Comparison of ENCODE assay signal across 1 cellular context in the genomic region with DNA sequence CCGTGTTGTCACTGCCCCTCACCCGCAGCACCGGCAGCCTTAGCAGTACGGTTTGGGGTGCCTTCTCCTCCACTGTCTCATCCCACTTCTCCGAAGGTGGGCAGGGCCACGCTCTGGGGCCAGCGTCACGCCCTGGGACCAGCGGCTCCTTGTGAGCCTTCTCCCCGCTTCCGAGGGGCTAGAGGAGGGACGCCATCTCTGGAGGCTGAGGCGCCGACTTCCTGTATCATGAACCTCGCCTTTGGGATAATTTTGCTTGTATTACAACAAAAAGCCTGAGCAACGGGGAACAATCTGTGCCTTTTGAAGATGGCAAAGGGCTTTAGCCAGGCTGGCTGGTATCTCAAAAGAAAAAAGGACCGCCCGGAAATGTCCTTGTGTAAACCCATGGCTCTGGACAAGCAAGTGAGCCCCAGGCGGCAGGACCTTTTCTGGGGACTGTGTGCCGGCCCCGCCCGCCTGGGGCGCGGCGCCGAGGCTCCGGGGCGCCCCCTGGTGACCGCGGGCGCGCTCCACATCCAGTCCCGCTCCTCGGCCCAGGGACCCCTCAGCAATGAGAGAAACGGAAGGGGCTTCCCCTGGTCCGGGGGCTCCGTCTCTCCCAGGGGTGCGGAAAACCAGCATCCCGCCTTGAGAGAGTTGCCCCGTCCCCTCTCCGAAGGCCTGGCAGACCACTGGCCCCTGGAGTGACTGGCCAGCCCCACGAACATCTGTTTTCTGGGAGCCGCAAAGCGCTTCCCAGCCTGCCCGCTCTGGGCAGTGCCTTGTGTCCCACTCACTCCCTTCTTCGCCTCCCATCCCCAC.
A peak's percentile ranks its signal among the peaks of the same experiment; 100 is the strongest.
TF ChIP-seq lines count a peak whose summit lies in the region.

No MANE protein-coding gene starts in this region.

TF ChIP-seq in K562, 482 proteins besides CTCF, POLR2A, EP300 and RAD21 (continues in another document):
- no peak for TF ChIP-seq POU5F1 (IDR thresholded peaks at IDR 0.05; ENCODE audit: borderline replicate concordance, low read depth, low read length, partially characterized antibody)
- TF ChIP-seq, protein P1, sequence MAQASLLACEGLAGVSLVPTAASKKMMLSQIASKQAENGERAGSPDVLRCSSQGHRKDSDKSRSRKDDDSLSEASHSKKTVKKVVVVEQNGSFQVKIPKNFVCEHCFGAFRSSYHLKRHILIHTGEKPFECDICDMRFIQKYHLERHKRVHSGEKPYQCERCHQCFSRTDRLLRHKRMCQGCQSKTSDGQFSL (CRISPR knock-in tag; IDR thresholded peaks at IDR 0.05): peak; percentile 20; the same call in 1 of the 2 replicates
- TF ChIP-seq, protein P1 (tag; IDR thresholded peaks at IDR 0.05): no peak
- TF ChIP-seq, protein P2, sequence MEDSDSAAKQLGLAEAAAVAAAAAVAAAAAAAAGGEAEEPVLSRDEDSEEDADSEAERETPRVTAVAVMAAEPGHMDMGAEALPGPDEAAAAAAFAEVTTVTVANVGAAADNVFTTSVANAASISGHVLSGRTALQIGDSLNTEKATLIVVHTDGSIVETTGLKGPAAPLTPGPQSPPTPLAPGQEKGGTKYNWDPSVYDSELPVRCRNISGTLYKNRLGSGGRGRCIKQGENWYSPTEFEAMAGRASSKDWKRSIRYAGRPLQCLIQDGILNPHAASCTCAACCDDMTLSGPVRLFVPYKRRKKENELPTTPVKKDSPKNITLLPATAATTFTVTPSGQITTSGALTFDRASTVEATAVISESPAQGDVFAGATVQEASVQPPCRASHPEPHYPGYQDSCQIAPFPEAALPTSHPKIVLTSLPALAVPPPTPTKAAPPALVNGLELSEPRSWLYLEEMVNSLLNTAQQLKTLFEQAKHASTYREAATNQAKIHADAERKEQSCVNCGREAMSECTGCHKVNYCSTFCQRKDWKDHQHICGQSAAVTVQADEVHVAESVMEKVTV (CRISPR knock-in tag; IDR thresholded peaks at IDR 0.05): peak; percentile 87
- TF ChIP-seq HMGXB4 (CRISPR knock-in tag; IDR thresholded peaks at IDR 0.05): no peak
- peak; percentile 86 for TF ChIP-seq POLR2G (IDR thresholded peaks at IDR 0.05; ENCODE audit: low read depth, low read length)
- TF ChIP-seq FOXP1 (CRISPR knock-in tag; IDR thresholded peaks at IDR 0.05): no peak
- peak; percentile 27; the same call in 1 of the 2 replicates for TF ChIP-seq ETV5 (CRISPR knock-in tag; IDR thresholded peaks at IDR 0.05; ENCODE audit: low read depth)
- TF ChIP-seq GABPB1 (CRISPR knock-in tag; IDR thresholded peaks at IDR 0.05): no peak
- no peak for TF ChIP-seq TCF7 (IDR thresholded peaks at IDR 0.05; ENCODE audit: borderline replicate concordance)
- TF ChIP-seq SMC3 (conservative IDR thresholded peaks at IDR 0.05; ENCODE audit: insufficient read depth, low read depth, low read length): peak; percentile 82
- no peak for TF ChIP-seq JUNB (CRISPR knock-in tag; conservative IDR thresholded peaks at IDR 0.05)
- no peak for TF ChIP-seq NR4A1 (CRISPR knock-in tag; IDR thresholded peaks at IDR 0.05)
- peak; percentile 71; the same call in 1 of the 2 replicates for TF ChIP-seq NR4A1 (tag; IDR thresholded peaks at IDR 0.05)
- no peak for TF ChIP-seq RAD51 (IDR thresholded peaks at IDR 0.05; ENCODE audit: borderline replicate concordance, low read depth)
- peak; percentile 86 for TF ChIP-seq XRCC5 (IDR thresholded peaks at IDR 0.05; ENCODE audit: low read depth, low read length)
- TF ChIP-seq MAZ (CRISPR knock-in tag; conservative IDR thresholded peaks at IDR 0.05 in 1 of 2, IDR thresholded peaks at IDR 0.05 in 1 of 2): peak; percentile 90 to 97
- no peak for TF ChIP-seq ATF1 (CRISPR knock-in tag; IDR thresholded peaks at IDR 0.05)
- TF ChIP-seq ATF1 (tag; IDR thresholded peaks at IDR 0.05): peak; percentile 33; the same call in 1 of the 2 replicates
- peak; percentile 23; the same call in 1 of the 2 replicates for TF ChIP-seq CTBP1 (IDR thresholded peaks at IDR 0.05; ENCODE audit: borderline replicate concordance)
- no peak for TF ChIP-seq HLTF (IDR thresholded peaks at IDR 0.05)
- TF ChIP-seq, protein P3, sequence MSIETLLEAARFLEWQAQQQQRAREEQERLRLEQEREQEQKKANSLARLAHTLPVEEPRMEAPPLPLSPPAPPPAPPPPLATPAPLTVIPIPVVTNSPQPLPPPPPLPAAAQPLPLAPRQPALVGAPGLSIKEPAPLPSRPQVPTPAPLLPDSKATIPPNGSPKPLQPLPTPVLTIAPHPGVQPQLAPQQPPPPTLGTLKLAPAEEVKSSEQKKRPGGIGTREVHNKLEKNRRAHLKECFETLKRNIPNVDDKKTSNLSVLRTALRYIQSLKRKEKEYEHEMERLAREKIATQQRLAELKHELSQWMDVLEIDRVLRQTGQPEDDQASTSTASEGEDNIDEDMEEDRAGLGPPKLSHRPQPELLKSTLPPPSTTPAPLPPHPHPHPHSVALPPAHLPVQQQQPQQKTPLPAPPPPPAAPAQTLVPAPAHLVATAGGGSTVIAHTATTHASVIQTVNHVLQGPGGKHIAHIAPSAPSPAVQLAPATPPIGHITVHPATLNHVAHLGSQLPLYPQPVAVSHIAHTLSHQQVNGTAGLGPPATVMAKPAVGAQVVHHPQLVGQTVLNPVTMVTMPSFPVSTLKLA (conservative IDR thresholded peaks at IDR 0.05): 0 out of 4 replicates have a peak, but pooled peaks of 1 of the 2 experiments have one; percentile 31
- TF ChIP-seq, protein P4, sequence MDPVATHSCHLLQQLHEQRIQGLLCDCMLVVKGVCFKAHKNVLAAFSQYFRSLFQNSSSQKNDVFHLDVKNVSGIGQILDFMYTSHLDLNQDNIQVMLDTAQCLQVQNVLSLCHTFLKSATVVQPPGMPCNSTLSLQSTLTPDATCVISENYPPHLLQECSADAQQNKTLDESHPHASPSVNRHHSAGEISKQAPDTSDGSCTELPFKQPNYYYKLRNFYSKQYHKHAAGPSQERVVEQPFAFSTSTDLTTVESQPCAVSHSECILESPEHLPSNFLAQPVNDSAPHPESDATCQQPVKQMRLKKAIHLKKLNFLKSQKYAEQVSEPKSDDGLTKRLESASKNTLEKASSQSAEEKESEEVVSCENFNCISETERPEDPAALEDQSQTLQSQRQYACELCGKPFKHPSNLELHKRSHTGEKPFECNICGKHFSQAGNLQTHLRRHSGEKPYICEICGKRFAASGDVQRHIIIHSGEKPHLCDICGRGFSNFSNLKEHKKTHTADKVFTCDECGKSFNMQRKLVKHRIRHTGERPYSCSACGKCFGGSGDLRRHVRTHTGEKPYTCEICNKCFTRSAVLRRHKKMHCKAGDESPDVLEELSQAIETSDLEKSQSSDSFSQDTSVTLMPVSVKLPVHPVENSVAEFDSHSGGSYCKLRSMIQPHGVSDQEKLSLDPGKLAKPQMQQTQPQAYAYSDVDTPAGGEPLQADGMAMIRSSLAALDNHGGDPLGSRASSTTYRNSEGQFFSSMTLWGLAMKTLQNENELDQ (CRISPR knock-in tag; IDR thresholded peaks at IDR 0.05; ENCODE audit: borderline replicate concordance): no peak
- TF ChIP-seq HSF4 (CRISPR knock-in tag; IDR thresholded peaks at IDR 0.05; ENCODE audit: borderline replicate concordance): no peak
- 0 out of 2 replicates have a peak, but pooled peaks have one; percentile 66 for TF ChIP-seq ETS1 (conservative IDR thresholded peaks at IDR 0.05; ENCODE audit: control insufficient read depth, low read depth, low read length)
- TF ChIP-seq NELFE (IDR thresholded peaks at IDR 0.05; ENCODE audit: insufficient read depth, insufficient read length): no peak
- TF ChIP-seq ZBED1 (IDR thresholded peaks at IDR 0.05): no peak
- TF ChIP-seq SMAD4 (CRISPR knock-in tag; conservative IDR thresholded peaks at IDR 0.05): peak; percentile 81
- no peak for TF ChIP-seq CREB1 (IDR thresholded peaks at IDR 0.05)
- peak; percentile 55; the same call in 1 of the 2 replicates for TF ChIP-seq CREB1 (CRISPR knock-in tag; IDR thresholded peaks at IDR 0.05)
- no peak for TF ChIP-seq ZNF780A (CRISPR knock-in tag; IDR thresholded peaks at IDR 0.05)
- TF ChIP-seq NCOA6 (IDR thresholded peaks at IDR 0.05): no peak
- no peak for TF ChIP-seq ZNF699 (CRISPR knock-in tag; IDR thresholded peaks at IDR 0.05; ENCODE audit: insufficient replicate concordance)
- peak; percentile 57 for TF ChIP-seq GABPA (tag; conservative IDR thresholded peaks at IDR 0.05; ENCODE audit: low read depth)
- TF ChIP-seq SFPQ (IDR thresholded peaks at IDR 0.05; ENCODE audit: low read depth, low read length): no peak
- 0 out of 2 replicates have a peak, but pooled peaks have one; percentile 51 for TF ChIP-seq CBX1 (IDR thresholded peaks at IDR 0.05; ENCODE audit: low read depth)
- no peak for TF ChIP-seq ZNF76 (CRISPR knock-in tag; IDR thresholded peaks at IDR 0.05; ENCODE audit: borderline replicate concordance)
- TF ChIP-seq HMG20A (CRISPR knock-in tag; conservative IDR thresholded peaks at IDR 0.05): no peak
- no peak for TF ChIP-seq FOXP4 (CRISPR knock-in tag; IDR thresholded peaks at IDR 0.05; ENCODE audit: borderline replicate concordance)
- no peak for TF ChIP-seq SAFB (IDR thresholded peaks at IDR 0.05; ENCODE audit: borderline replicate concordance, low read depth, low read length)
- no peak for TF ChIP-seq MAFG (tag; conservative IDR thresholded peaks at IDR 0.05)
